16 cellular contexts compared by ENCODE assay signal in the genomic region with DNA sequence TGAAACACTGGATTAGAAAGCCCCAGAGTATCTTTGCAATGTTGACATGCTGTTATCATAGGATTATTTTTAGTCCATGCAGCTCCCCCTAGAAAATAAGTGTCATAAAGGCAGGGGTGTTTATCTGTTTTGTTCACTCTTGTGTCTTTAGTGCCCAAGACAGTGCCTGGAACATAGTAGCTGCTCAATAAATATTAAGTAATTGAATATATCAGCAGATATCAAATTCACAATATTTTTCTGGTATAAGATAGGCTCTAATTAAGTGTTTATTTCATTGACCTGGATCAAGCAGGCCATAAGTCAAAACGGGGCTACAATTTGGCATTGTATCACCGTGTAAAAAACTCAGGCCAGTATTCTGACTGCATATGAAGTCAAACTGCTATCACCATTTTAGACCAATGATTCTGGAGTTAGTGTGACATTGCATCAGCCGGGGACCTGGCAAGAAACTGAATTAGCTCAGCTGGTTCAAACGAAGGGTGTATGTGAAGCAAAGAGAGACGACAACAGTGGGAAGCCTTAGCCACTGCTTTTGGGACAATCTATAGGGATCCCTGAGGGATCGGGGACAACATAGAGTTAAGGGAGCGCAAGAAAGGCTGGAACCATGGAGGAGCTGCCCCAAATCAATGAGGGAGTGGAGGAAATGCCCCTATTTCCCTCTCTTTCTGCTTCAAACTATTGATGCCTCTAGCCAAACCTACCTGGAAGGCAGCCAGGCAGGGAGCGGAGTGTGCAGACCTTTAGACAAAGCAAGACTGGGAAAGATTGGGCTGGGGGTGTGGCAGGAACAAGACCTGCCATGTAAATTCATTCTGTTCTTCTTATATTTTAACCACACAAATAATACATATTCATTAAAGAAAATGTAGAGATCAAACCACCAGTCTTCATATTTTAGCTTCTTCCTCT.
A peak's percentile ranks its signal among the peaks of the same experiment; 100 is the strongest.
DNase-seq lines count a peak whose midpoint lies in the region; ATAC-seq and TF ChIP-seq lines count a peak whose summit lies in the region.
"Had no signal": no experiment of that assay in that cellular context is flagged by ENCODE, and none has a peak within 500 bp of the region (broad histone marks: within the 10 kb centered on the region; RNA-seq: fewer than 3 reads in every experiment).

No MANE protein-coding gene starts in this region.

- no peak overlapping the region for H3K4me3 Mint-ChIP-seq in mesothelial cell of epicardium
- H3K4me3 Mint-ChIP-seq: activated naive CD8-positive, alpha-beta T cell treated with anti-CD3 and anti-CD28 coated beads, Interleukin-2, amount 10 ng/mL, durations not matched to agents 7 days and 5 days; CD4-positive, CD25-positive, alpha-beta regulatory T cell had no signal

- H3K9me3 Mint-ChIP-seq in mesothelial cell of epicardium = no peaks in the 10 kb centered on the region
- H3K9me3 Mint-ChIP-seq: activated naive CD8-positive, alpha-beta T cell treated with anti-CD3 and anti-CD28 coated beads, Interleukin-2, amount 10 ng/mL, durations not matched to agents 7 days and 5 days had no signal

- H3K4me3 ChIP-seq in upper lobe of right lung = no peak overlapping the region

- H3K36me3 Mint-ChIP-seq in mesothelial cell of epicardium = no peaks in the 10 kb centered on the region
- H3K36me3 Mint-ChIP-seq: activated naive CD8-positive, alpha-beta T cell treated with anti-CD3 and anti-CD28 coated beads, Interleukin-2, amount 10 ng/mL, durations not matched to agents 7 days and 5 days; CD4-positive, CD25-positive, alpha-beta regulatory T cell had no signal

- H3K27ac ChIP-seq in upper lobe of right lung = peak overlapping the region; percentile 25

- H3K9me3 ChIP-seq in upper lobe of right lung = no peaks in the 10 kb centered on the region

- no peaks in the 10 kb centered on the region for H3K36me3 ChIP-seq in upper lobe of right lung

- DNase-seq in NCI-H345 (lab: John Stamatoyannopoulos, UW) (peak; percentile 12), NCI-H345 treated with DMSO at 0.1 percent for 48 hours (lab: John Stamatoyannopoulos, UW; ENCODE audit: unreplicated experiment) (no peak), mesothelial cell of epicardium (ENCODE audit: low spot score in 2 of 2, unreplicated experiment in 2 of 2) (no peak), upper lobe of right lung (no peak)
- no peak for DNase-seq in activated CD4-positive, alpha-beta T cell treated with anti-CD3 and anti-CD28 coated beads, Interleukin-2, amount 50 U/mL, for 1 hour
- DNase-seq: 8988T; activated CD4-positive, CD25-positive, alpha-beta regulatory T cell treated with anti-CD3 and anti-CD28 coated beads, Interleukin-2, amount 50 U/mL, for 72 hours; activated naive CD8-positive, alpha-beta T cell treated with anti-CD3 and anti-CD28 coated beads, Interleukin-2, amount 10 ng/mL, durations not matched to agents 7 days and 5 days; CD4-positive, CD25-positive, alpha-beta regulatory T cell; NCI-H1417; NCI-H524 treated with DMSO at 0.1 percent for 48 hours; stimulated activated CD4-positive, alpha-beta T cell treated with anti-CD3 and anti-CD28 coated beads, Interleukin-2, amount 100 ng/mL, for 24 hours; T-helper 1 cell had no signal

- intact Hi-C loops in upper lobe of right lung (cut with DNase I) = no loop called here

- H3K4me1 Mint-ChIP-seq in mesothelial cell of epicardium = peaks cover 54% of the 10 kb centered on the region
- H3K4me1 Mint-ChIP-seq: activated naive CD8-positive, alpha-beta T cell treated with anti-CD3 and anti-CD28 coated beads, Interleukin-2, amount 10 ng/mL, durations not matched to agents 7 days and 5 days had no signal

- no peaks in the 10 kb centered on the region for H3K27me3 ChIP-seq in upper lobe of right lung

- H3K27me3 Mint-ChIP-seq in mesothelial cell of epicardium (ENCODE audit: low read depth) = no peaks in the 10 kb centered on the region
- H3K27me3 Mint-ChIP-seq: CD4-positive, CD25-positive, alpha-beta regulatory T cell had no signal

- H3K4me1 ChIP-seq in upper lobe of right lung = peaks cover 3% of the 10 kb centered on the region

- no peak for TF ChIP-seq CTCF in mesothelial cell of epicardium (IDR thresholded peaks at IDR 0.05; ENCODE audit: unreplicated experiment)
- TF ChIP-seq CTCF in upper lobe of right lung (IDR thresholded peaks at IDR 0.05) = no peak

- peak; percentile 75 for ATAC-seq in esophagus mucosa
- ATAC-seq in upper lobe of right lung = no peak
- ATAC-seq in GM18498 (IDR thresholded peaks at IDR 0.05; ENCODE audit: unreplicated experiment) = no peak
- no peak for ATAC-seq in GM21825 (IDR thresholded peaks at IDR 0.05; ENCODE audit: unreplicated experiment)

- peak overlapping the region; percentile 83 for H3K27ac Mint-ChIP-seq in mesothelial cell of epicardium
- H3K27ac Mint-ChIP-seq: activated naive CD8-positive, alpha-beta T cell treated with anti-CD3 and anti-CD28 coated beads, Interleukin-2, amount 10 ng/mL, durations not matched to agents 7 days and 5 days; CD4-positive, CD25-positive, alpha-beta regulatory T cell had no signal
